Comparison of ENCODE assay signal across 17 cellular contexts in the genomic region with DNA sequence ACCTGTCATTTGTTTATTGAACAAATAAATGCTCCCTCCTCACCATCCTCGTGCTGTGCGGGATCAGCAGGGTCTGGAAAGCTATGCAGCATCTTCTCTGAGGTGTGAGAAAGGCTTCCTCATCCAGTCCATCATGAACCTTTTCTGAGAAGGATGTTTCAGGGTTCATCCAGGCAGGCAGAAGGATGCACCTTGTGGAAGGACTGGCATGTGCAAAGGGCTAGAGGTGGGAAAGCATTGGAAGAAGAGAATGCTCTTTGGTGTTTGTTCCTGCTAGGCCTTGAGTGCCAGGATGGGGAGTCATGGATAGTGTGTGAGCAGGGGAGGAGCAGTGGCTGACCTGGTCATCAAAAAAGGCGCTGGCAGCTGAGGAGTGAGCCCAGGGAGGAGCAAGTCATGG. TPM values are rescaled to one million over a fixed set of nuclear protein-coding genes. Genes with fewer than 3 reads are reported as not detected.
DNase-seq lines count a peak whose midpoint lies in the region; ATAC-seq, FAIRE-seq and TF ChIP-seq lines count a peak whose summit lies in the region.
"Had no signal": no experiment of that assay in that cellular context is flagged by ENCODE, and none has a peak within 500 bp of the region (broad histone marks: within the 10 kb centered on the region; RNA-seq: fewer than 3 reads in every experiment).

No MANE protein-coding gene starts in this region.

- POLR2A ChIA-PET in K562 (lab: Yijun Ruan, JAX): no interaction called here

- no peak overlapping the region for H3K9ac ChIP-seq in K562 (ENCODE audit: insufficient read depth in 1 of 2, low read depth in 2 of 2, low read length in 2 of 2)

- no peaks in the 10 kb centered on the region for H3K27me3 ChIP-seq in K562 (ENCODE audit: control insufficient read depth in 2 of 2, insufficient read depth in 2 of 2, low read length in 2 of 2)

- no peaks in the 10 kb centered on the region for H4K20me1 ChIP-seq in K562 (replicated peaks; ENCODE audit: control insufficient read depth, insufficient read depth, low read length)

- TF ChIP-seq EP300 in K562 (IDR thresholded peaks at IDR 0.05; ENCODE audit: low read length): no peak

- peaks cover 7% of the 10 kb centered on the region for H3K9me3 Mint-ChIP-seq in activated naive CD4-positive, alpha-beta T cell treated with anti-CD3 and anti-CD28 coated beads, Interleukin-2, amount 50 U/mL, for 24 hours
- peaks cover 9% of the 10 kb centered on the region for H3K9me3 Mint-ChIP-seq in activated naive CD4-positive, alpha-beta T cell treated with anti-CD3 and anti-CD28 coated beads for 36 hours
- H3K9me3 Mint-ChIP-seq in glutamatergic neuron (ENCODE audit: unreplicated experiment): peaks cover 28% of the 10 kb centered on the region

- WGBS in K562 (ENCODE audit: insufficient coverage, low coverage, missing lambda C conversion rate): 29% methylated on average over 3 of the region's 3 CpGs

- in situ Hi-C loops in K562 (cut with MboI): no loop called here

- no peak overlapping the region for H3K4me2 ChIP-seq in K562 (ENCODE audit: insufficient read depth, low read length)
- H3K4me2 ChIP-seq: GM23338 had no signal

- no peak overlapping the region for H3K4me3 ChIP-seq in K562
- H3K4me3 ChIP-seq: BLaER1 treated with 17β-estradiol and CSF1 and Interleukin-3, amounts not matched to agents 10 nM and 100 nM; GM23338 had no signal

- CTCF ChIA-PET in activated naive CD4-positive, alpha-beta T cell treated with anti-CD3 and anti-CD28 coated beads for 36 hours (lab: Charles Lee): no interaction called here
- CTCF ChIA-PET in K562 (lab: Yijun Ruan, JAX; ENCODE audit: low intra/inter-chr PET ratio): no interaction called here

- TF ChIP-seq CTCF in K562 (IDR thresholded peaks at IDR 0.05 in 2 of 3, conservative IDR thresholded peaks at IDR 0.05 in 1 of 3; ENCODE audit: insufficient read depth in 2 of 3, low read depth in 1 of 3, low read length in 3 of 3) (no peak), glutamatergic neuron (IDR thresholded peaks at IDR 0.05; ENCODE audit: partially characterized antibody, unreplicated experiment) (no peak)

- no peak for DNase-seq in activated naive CD4-positive, alpha-beta T cell treated with anti-CD3 and anti-CD28 coated beads for 36 hours
- DNase-seq in K562 (ENCODE audit: extremely low read depth in 1 of 4, low spot score in 3 of 4): no peak
- no peak for DNase-seq in glutamatergic neuron
- no peak for DNase-seq in stimulated activated CD4-positive, alpha-beta T cell treated with anti-CD3 and anti-CD28 coated beads, Interleukin-4, amount 100 ng/mL, for 4 hours
- no peak for DNase-seq in activated gamma-delta T cell (lab: John Stamatoyannopoulos, UW)
- no peak for DNase-seq in T-helper 9 cell
- DNase-seq: AML-193; CD4-positive, CD25-positive, alpha-beta regulatory T cell; DMS53; H7 had no signal

- no TSS peak for BruUV-seq in K562 (replicated peaks; lab: Mats Ljungman, UMichigan)

- peaks cover 12% of the 10 kb centered on the region for H3K27me3 Mint-ChIP-seq in activated naive CD4-positive, alpha-beta T cell treated with anti-CD3 and anti-CD28 coated beads, Interleukin-2, amount 50 U/mL, for 24 hours
- peaks cover 28% of the 10 kb centered on the region for H3K27me3 Mint-ChIP-seq in activated naive CD4-positive, alpha-beta T cell treated with anti-CD3 and anti-CD28 coated beads for 36 hours (ENCODE audit: low read depth)
- peaks cover 33% of the 10 kb centered on the region for H3K27me3 Mint-ChIP-seq in glutamatergic neuron (ENCODE audit: unreplicated experiment)

- TF ChIP-seq POLR2A in K562 (conservative IDR thresholded peaks at IDR 0.05): no peak

- H2AFZ ChIP-seq in K562 (ENCODE audit: low read depth, low read length): no peak overlapping the region
- H2AFZ ChIP-seq: GM23338 had no signal

- H3K9me3 ChIP-seq in K562 (replicated peaks; ENCODE audit: control insufficient read depth, insufficient read depth, low read depth, low read length): no peaks in the 10 kb centered on the region; the same call in 1 of the 2 replicates

- peaks cover 3% of the 10 kb centered on the region for H3K36me3 Mint-ChIP-seq in activated naive CD4-positive, alpha-beta T cell treated with anti-CD3 and anti-CD28 coated beads, Interleukin-2, amount 50 U/mL, for 24 hours
- H3K36me3 Mint-ChIP-seq in activated naive CD4-positive, alpha-beta T cell treated with anti-CD3 and anti-CD28 coated beads for 36 hours (ENCODE audit: low read depth): no peaks in the 10 kb centered on the region
- peaks cover 5% of the 10 kb centered on the region for H3K36me3 Mint-ChIP-seq in glutamatergic neuron (ENCODE audit: unreplicated experiment)
- H3K36me3 Mint-ChIP-seq: CD4-positive, CD25-positive, alpha-beta regulatory T cell had no signal

- no peak for TF ChIP-seq RAD21 in K562 (CRISPR knock-in tag; conservative IDR thresholded peaks at IDR 0.05 in 1 of 2, IDR thresholded peaks at IDR 0.05 in 1 of 2)

- no peak for ATAC-seq in K562
- ATAC-seq: GM23338 had no signal

- H3K4me1 ChIP-seq in K562 (replicated peaks in 1 of 2; ENCODE audit: control insufficient read depth in 2 of 2, insufficient read depth in 2 of 2, low read length in 2 of 2): peaks cover 0 to 35% of the 10 kb centered on the region in 2 experiments; a peak in 2 of 5 replicates

- no peaks in the 10 kb centered on the region for H3K4me1 Mint-ChIP-seq in activated naive CD4-positive, alpha-beta T cell treated with anti-CD3 and anti-CD28 coated beads, Interleukin-2, amount 50 U/mL, for 24 hours
- H3K4me1 Mint-ChIP-seq in activated naive CD4-positive, alpha-beta T cell treated with anti-CD3 and anti-CD28 coated beads for 36 hours (ENCODE audit: low read depth): no peaks in the 10 kb centered on the region
- peaks cover 28% of the 10 kb centered on the region for H3K4me1 Mint-ChIP-seq in glutamatergic neuron (ENCODE audit: low read depth, unreplicated experiment)

- no peaks in the 10 kb centered on the region for H3K79me2 ChIP-seq in K562 (ENCODE audit: control insufficient read depth, insufficient read depth, low read length)

- no peak overlapping the region for H3K4me3 Mint-ChIP-seq in activated naive CD4-positive, alpha-beta T cell treated with anti-CD3 and anti-CD28 coated beads, Interleukin-2, amount 50 U/mL, for 24 hours
- H3K4me3 Mint-ChIP-seq in activated naive CD4-positive, alpha-beta T cell treated with anti-CD3 and anti-CD28 coated beads for 36 hours: no peak overlapping the region
- peak overlapping the region; percentile 70 for H3K4me3 Mint-ChIP-seq in glutamatergic neuron (ENCODE audit: unreplicated experiment)
- H3K4me3 Mint-ChIP-seq: CD4-positive, CD25-positive, alpha-beta regulatory T cell; GM23338 had no signal

- peak overlapping the region; percentile 55 for H3K27ac Mint-ChIP-seq in activated naive CD4-positive, alpha-beta T cell treated with anti-CD3 and anti-CD28 coated beads, Interleukin-2, amount 50 U/mL, for 24 hours
- H3K27ac Mint-ChIP-seq in activated naive CD4-positive, alpha-beta T cell treated with anti-CD3 and anti-CD28 coated beads for 36 hours: no peak overlapping the region
- no peak overlapping the region for H3K27ac Mint-ChIP-seq in glutamatergic neuron (ENCODE audit: unreplicated experiment)
- H3K27ac Mint-ChIP-seq: CD4-positive, CD25-positive, alpha-beta regulatory T cell; GM23338 had no signal

- H3K27ac ChIP-seq in K562 (ENCODE audit: extremely low read depth, low read depth, low read length) (no peak overlapping the region), temporal lobe (ENCODE audit: low read depth, low read length) (peak overlapping the region; percentile 41)
- H3K27ac ChIP-seq: 22Rv1, HL-60 had no signal

- H3K9me1 ChIP-seq in K562 (ENCODE audit: control insufficient read depth, insufficient read depth, low read length): no peaks in the 10 kb centered on the region

- intact Hi-C loops in activated naive CD4-positive, alpha-beta T cell treated with anti-CD3 and anti-CD28 coated beads for 36 hours (cut with micrococcal nuclease): no loop called here
- intact Hi-C loops in K562 (cut with micrococcal nuclease): no loop called here

- FAIRE-seq in K562 (lab: Jason Lieb, UNC): no peak
- FAIRE-seq: GM18507 had no signal

- no peaks in the 10 kb centered on the region for H3K36me3 ChIP-seq in K562 (ENCODE audit: control insufficient read depth, insufficient read depth, low read length)

RNA-seq across cellular contexts. Expression of a gene that starts 6.6 kb away (rescaled TPM):
- 1 to 10 TPM in 1 of 2 experiments, under 1 TPM in 1; 0.84 to 1.0 TPM for total RNA-seq in activated naive CD4-positive, alpha-beta T cell treated with anti-CD3 and anti-CD28 coated beads for 36 hours
- total RNA-seq in K562 (2011; cell fraction: chromatin; rRNA removed; ENCODE audit: low replicate concordance): 4.4 and 8.7 TPM in 2 replicates
- total RNA-seq in K562 (2011; cell fraction: nucleolus; rRNA removed): 4.2 and 5.2 TPM in 2 replicates
- total RNA-seq in K562 (2011; cell fraction: nucleoplasm; rRNA removed): 2.3 and 6.4 TPM in 2 replicates
- total RNA-seq in K562 (2014; rRNA removed) (2.6 and 3.3 TPM in 2 replicates), K562 (2014; rRNA removed; fragmentation: Illumina TruSeq; extraction: Trizol) (0.51 and 0.73 TPM in 2 replicates), K562 (2015; rRNA removed; fragmentation: Illumina TruSeq; extraction: Trizol) (1.6 and 1.8 TPM in 2 replicates), K562 (2021) (6.6 and 6.9 TPM in 2 replicates), glutamatergic neuron (ENCODE audit: unreplicated experiment) (349 TPM), temporal lobe (84.1 TPM)
- polyA plus RNA-seq in K562 (2011; rRNA removed) (2.4 and 2.8 TPM in 2 replicates), K562 (2014; fragmentation: Illumina TruSeq; extraction: Trizol) (1.7 and 3.0 TPM in 2 replicates), K562 (2014; fragmentation: Nextera tagmentation; extraction: Ambion mirVana) (under 1 TPM; 0.04 to 0.08 TPM), K562 (2014; rRNA removed) (2.1 and 3.3 TPM in 2 replicates)
- 2.4 and 5.7 TPM in 2 replicates for polyA plus RNA-seq in K562 (2011; cell fraction: cytosol; rRNA removed)
- polyA plus RNA-seq in K562 (2011; cell fraction: nucleus; rRNA removed): 2.8 and 5.3 TPM in 2 replicates
- polyA plus RNA-seq in K562 (2012): 3.7 and 10.5 TPM in 2 replicates
- 0.45 and 1.0 TPM in 2 replicates for polyA minus RNA-seq in K562 (2011; rRNA and poly(A)+ RNA removed)
- polyA minus RNA-seq in K562 (2011; cell fraction: cytosol; rRNA and poly(A)+ RNA removed): 8.5 and 10.1 TPM in 2 replicates
- 1.3 and 2.2 TPM in 2 replicates for polyA minus RNA-seq in K562 (2011; cell fraction: nucleus; rRNA and poly(A)+ RNA removed)
- total RNA-seq: CD4-positive, CD25-positive, alpha-beta regulatory T cell had no signal
- polyA plus RNA-seq: CD4-positive, CD25-positive, alpha-beta regulatory T cell had no signal

RNA-seq across cellular contexts. Expression of a gene that starts 20.1 kb away (rescaled TPM):
- total RNA-seq in activated naive CD4-positive, alpha-beta T cell treated with anti-CD3 and anti-CD28 coated beads for 36 hours: not detected
- total RNA-seq in K562 (2011; cell fraction: chromatin; rRNA removed; ENCODE audit: low replicate concordance): not detected in 2 replicates
- total RNA-seq in K562 (2011; cell fraction: nucleolus; rRNA removed): 0.50 and 1.1 TPM in 2 replicates
- 0.37 TPM in 1 of 2 replicates, not detected in the other for total RNA-seq in K562 (2011; cell fraction: nucleoplasm; rRNA removed)
- total RNA-seq in K562 (2014; rRNA removed): 1.9 and 2.0 TPM in 2 replicates
- total RNA-seq in K562 (2014; rRNA removed; fragmentation: Illumina TruSeq; extraction: Trizol): not detected in 2 replicates
- total RNA-seq in K562 (2015; rRNA removed; fragmentation: Illumina TruSeq; extraction: Trizol): 2.5 and 3.0 TPM in 2 replicates
- 1.0 and 2.0 TPM in 2 replicates for total RNA-seq in K562 (2021)
- 0.22 and 0.49 TPM in 2 replicates for polyA plus RNA-seq in K562 (2011; rRNA removed)
- 0.53 and 2.1 TPM in 2 replicates for polyA plus RNA-seq in K562 (2011; cell fraction: cytosol; rRNA removed)
- 0.34 and 0.37 TPM in 2 replicates for polyA plus RNA-seq in K562 (2011; cell fraction: nucleus; rRNA removed)
- polyA plus RNA-seq in K562 (2012): 4.0 and 26.3 TPM in 2 replicates
- 0.86 TPM in 1 of 2 replicates, not detected in the other for polyA plus RNA-seq in K562 (2014; fragmentation: Illumina TruSeq; extraction: Trizol)
- polyA plus RNA-seq in K562 (2014; fragmentation: Nextera tagmentation; extraction: Ambion mirVana): under 1 TPM in 1 of 2 experiments, not detected in 1; 0.06 TPM
- 1.5 TPM in 2 replicates for polyA plus RNA-seq in K562 (2014; rRNA removed)
- polyA minus RNA-seq in K562 (2011; rRNA and poly(A)+ RNA removed): not detected in 2 replicates
- not detected in 2 replicates for polyA minus RNA-seq in K562 (2011; cell fraction: cytosol; rRNA and poly(A)+ RNA removed)
- not detected in 2 replicates for polyA minus RNA-seq in K562 (2011; cell fraction: nucleus; rRNA and poly(A)+ RNA removed)
- 0.78 TPM for total RNA-seq in glutamatergic neuron (ENCODE audit: unreplicated experiment)
- not detected for total RNA-seq in temporal lobe
- total RNA-seq: GM23338, H7 had no signal
- polyA plus RNA-seq: CD4-positive, CD25-positive, alpha-beta regulatory T cell had no signal

RNA-seq across cellular contexts. Expression of a gene that starts 35.6 kb away (rescaled TPM):
- total RNA-seq in activated naive CD4-positive, alpha-beta T cell treated with anti-CD3 and anti-CD28 coated beads for 36 hours: not detected
- not detected in 2 replicates for total RNA-seq in K562 (2011; cell fraction: chromatin; rRNA removed; ENCODE audit: low replicate concordance)
- not detected in 2 replicates for total RNA-seq in K562 (2011; cell fraction: nucleolus; rRNA removed)
- not detected in 2 replicates for total RNA-seq in K562 (2011; cell fraction: nucleoplasm; rRNA removed)
- total RNA-seq in K562 (2014; rRNA removed): 0.05 and 0.24 TPM in 2 replicates
- not detected in 2 replicates for total RNA-seq in K562 (2014; rRNA removed; fragmentation: Illumina TruSeq; extraction: Trizol)
- not detected in 2 replicates for total RNA-seq in K562 (2015; rRNA removed; fragmentation: Illumina TruSeq; extraction: Trizol)
- total RNA-seq in K562 (2021): 0.20 and 0.29 TPM in 2 replicates
- 0.03 and 0.06 TPM in 2 replicates for polyA plus RNA-seq in K562 (2011; rRNA removed)
- 0.10 and 0.13 TPM in 2 replicates for polyA plus RNA-seq in K562 (2011; cell fraction: cytosol; rRNA removed)
- polyA plus RNA-seq in K562 (2011; cell fraction: nucleus; rRNA removed): 0.10 TPM in 1 of 2 replicates, not detected in the other
- polyA plus RNA-seq in K562 (2012): 0.04 and 0.07 TPM in 2 replicates
- not detected in 2 replicates for polyA plus RNA-seq in K562 (2014; fragmentation: Illumina TruSeq; extraction: Trizol)
- not detected for polyA plus RNA-seq in K562 (2014; fragmentation: Nextera tagmentation; extraction: Ambion mirVana)
- 0.04 TPM in 1 of 2 replicates, not detected in the other for polyA plus RNA-seq in K562 (2014; rRNA removed)
- polyA minus RNA-seq in K562 (2011; rRNA and poly(A)+ RNA removed): not detected in 2 replicates
- 0.55 TPM in 1 of 2 replicates, not detected in the other for polyA minus RNA-seq in K562 (2011; cell fraction: cytosol; rRNA and poly(A)+ RNA removed)
- not detected in 2 replicates for polyA minus RNA-seq in K562 (2011; cell fraction: nucleus; rRNA and poly(A)+ RNA removed)
- total RNA-seq in glutamatergic neuron (ENCODE audit: unreplicated experiment): 1.1 TPM
- total RNA-seq in temporal lobe: under 0.01 TPM
- total RNA-seq: CD4-positive, CD25-positive, alpha-beta regulatory T cell had no signal
- polyA plus RNA-seq: CD4-positive, CD25-positive, alpha-beta regulatory T cell had no signal

RNA-seq across cellular contexts. Expression of a gene that starts 39.2 kb away (rescaled TPM):
- 1 to 10 TPM; 9.3 to 9.8 TPM for total RNA-seq in activated naive CD4-positive, alpha-beta T cell treated with anti-CD3 and anti-CD28 coated beads for 36 hours
- 3.0 and 7.7 TPM in 2 replicates for total RNA-seq in K562 (2011; cell fraction: chromatin; rRNA removed; ENCODE audit: low replicate concordance)
- total RNA-seq in K562 (2011; cell fraction: nucleolus; rRNA removed): 9.3 and 12.7 TPM in 2 replicates
- total RNA-seq in K562 (2011; cell fraction: nucleoplasm; rRNA removed): 5.3 and 7.4 TPM in 2 replicates
- total RNA-seq in K562 (2014; rRNA removed): 5.3 and 7.8 TPM in 2 replicates
- 1.3 and 2.0 TPM in 2 replicates for total RNA-seq in K562 (2014; rRNA removed; fragmentation: Illumina TruSeq; extraction: Trizol)
- 4.5 and 4.6 TPM in 2 replicates for total RNA-seq in K562 (2015; rRNA removed; fragmentation: Illumina TruSeq; extraction: Trizol)
- 5.7 and 6.6 TPM in 2 replicates for total RNA-seq in K562 (2021)
- 3.9 and 5.2 TPM in 2 replicates for polyA plus RNA-seq in K562 (2011; rRNA removed)
- 8.1 and 20.9 TPM in 2 replicates for polyA plus RNA-seq in K562 (2011; cell fraction: cytosol; rRNA removed)
- 26.1 and 42.9 TPM in 2 replicates for polyA plus RNA-seq in K562 (2011; cell fraction: nucleus; rRNA removed)
- 7.1 and 8.8 TPM in 2 replicates for polyA plus RNA-seq in K562 (2012)
- polyA plus RNA-seq in K562 (2014; fragmentation: Illumina TruSeq; extraction: Trizol): 2.2 and 4.6 TPM in 2 replicates
- polyA plus RNA-seq in K562 (2014; fragmentation: Nextera tagmentation; extraction: Ambion mirVana): under 1 TPM in 1 of 2 experiments, not detected in 1; 0.35 TPM
- 6.8 and 8.0 TPM in 2 replicates for polyA plus RNA-seq in K562 (2014; rRNA removed)
- 2.2 and 2.9 TPM in 2 replicates for polyA minus RNA-seq in K562 (2011; rRNA and poly(A)+ RNA removed)
- polyA minus RNA-seq in K562 (2011; cell fraction: cytosol; rRNA and poly(A)+ RNA removed): 5.1 and 7.8 TPM in 2 replicates
- polyA minus RNA-seq in K562 (2011; cell fraction: nucleus; rRNA and poly(A)+ RNA removed): 3.2 and 4.0 TPM in 2 replicates
- 10.7 TPM for total RNA-seq in glutamatergic neuron (ENCODE audit: unreplicated experiment)
- 4.9 TPM for total RNA-seq in temporal lobe

RNA-seq across cellular contexts. Expression of a gene that starts 52.3 kb away (rescaled TPM):
- 100 to 1,000 TPM in 1 of 2 experiments, 10 to 100 TPM in 1; 99.5 to 108 TPM for total RNA-seq in activated naive CD4-positive, alpha-beta T cell treated with anti-CD3 and anti-CD28 coated beads for 36 hours
- 35.2 and 104 TPM in 2 replicates for total RNA-seq in K562 (2011; cell fraction: chromatin; rRNA removed; ENCODE audit: low replicate concordance)
- total RNA-seq in K562 (2011; cell fraction: nucleolus; rRNA removed): 88.7 and 118 TPM in 2 replicates
- total RNA-seq in K562 (2011; cell fraction: nucleoplasm; rRNA removed): 57.0 and 58.7 TPM in 2 replicates
- total RNA-seq in K562 (2014; rRNA removed): 101 and 128 TPM in 2 replicates
- total RNA-seq in K562 (2014; rRNA removed; fragmentation: Illumina TruSeq; extraction: Trizol): 6.6 and 7.6 TPM in 2 replicates
- 26.2 and 31.8 TPM in 2 replicates for total RNA-seq in K562 (2015; rRNA removed; fragmentation: Illumina TruSeq; extraction: Trizol)
- 85.7 and 95.8 TPM in 2 replicates for total RNA-seq in K562 (2021)
- 6.5 and 12.3 TPM in 2 replicates for polyA plus RNA-seq in K562 (2011; rRNA removed)
- 22.5 and 58.3 TPM in 2 replicates for polyA plus RNA-seq in K562 (2011; cell fraction: cytosol; rRNA removed)
- 48.9 and 104 TPM in 2 replicates for polyA plus RNA-seq in K562 (2011; cell fraction: nucleus; rRNA removed)
- 65.9 and 76.9 TPM in 2 replicates for polyA plus RNA-seq in K562 (2012)
- 9.1 and 34.6 TPM in 2 replicates for polyA plus RNA-seq in K562 (2014; fragmentation: Illumina TruSeq; extraction: Trizol)
- polyA plus RNA-seq in K562 (2014; fragmentation: Nextera tagmentation; extraction: Ambion mirVana): under 1 TPM; 0.27 to 0.36 TPM
- 79.0 and 87.6 TPM in 2 replicates for polyA plus RNA-seq in K562 (2014; rRNA removed)
- polyA minus RNA-seq in K562 (2011; rRNA and poly(A)+ RNA removed): 1.7 and 4.6 TPM in 2 replicates
- 20.2 and 32.4 TPM in 2 replicates for polyA minus RNA-seq in K562 (2011; cell fraction: cytosol; rRNA and poly(A)+ RNA removed)
- polyA minus RNA-seq in K562 (2011; cell fraction: nucleus; rRNA and poly(A)+ RNA removed): 34.3 and 38.8 TPM in 2 replicates
- total RNA-seq in glutamatergic neuron (ENCODE audit: unreplicated experiment): 51.7 TPM
- 11.8 TPM for total RNA-seq in temporal lobe
